In the genomic region with DNA sequence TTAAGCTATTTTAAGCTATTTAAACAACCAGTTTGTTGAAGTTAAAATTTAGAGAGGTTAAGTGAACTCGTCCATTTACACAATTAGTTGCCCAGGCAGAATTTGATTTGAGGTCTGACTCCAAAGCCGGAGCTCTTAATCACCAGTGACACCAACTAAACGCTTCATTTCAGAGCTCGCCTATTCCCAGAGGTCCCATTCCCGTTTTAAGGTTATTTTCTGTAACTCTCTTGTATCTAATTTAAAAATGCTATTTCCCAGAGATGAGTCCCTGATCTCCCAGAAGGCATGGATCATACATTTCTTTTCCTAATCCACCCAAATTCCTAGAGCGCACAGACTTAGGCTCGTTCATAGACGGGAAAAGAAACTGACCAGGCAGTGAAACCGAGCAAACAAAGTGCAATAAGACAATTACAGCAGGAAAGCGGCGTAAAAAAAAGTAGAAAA, we compare ENCODE assay signal across 8 cellular contexts.
DNase-seq lines count a peak whose midpoint lies in the region; TF ChIP-seq lines count a peak whose summit lies in the region.

No MANE protein-coding gene starts in this region.

- H3K36me3 ChIP-seq in KMS-11 (ENCODE audit: insufficient read depth) (no peaks in the 10 kb centered on the region), mucosa of rectum (ENCODE audit: control insufficient read depth in 2 of 2, insufficient read depth in 2 of 2, low read length in 2 of 2) (no peaks in the 10 kb centered on the region)

- no peak for DNase-seq in AG04449 (ENCODE audit: low read depth, low spot score)
- DNase-seq in coronary artery (ENCODE audit: low spot score) = no peak
- no peak for DNase-seq in GOT3 (lab: John Stamatoyannopoulos, UW)
- DNase-seq in NCI-H2081 (lab: John Stamatoyannopoulos, UW) = no peak
- DNase-seq in stimulated activated CD4-positive, alpha-beta T cell treated with anti-CD3 and anti-CD28 coated beads, Interleukin-15, amount 100 ng/mL, for 24 hours = no peak
- no peak for DNase-seq in NCI-H2227 treated with DMSO at 0.1 percent for 48 hours (lab: John Stamatoyannopoulos, UW)

- no peaks in the 10 kb centered on the region for H4K20me1 ChIP-seq in KMS-11 (ENCODE audit: insufficient read depth)

- H3K9ac ChIP-seq in KMS-11 (peak overlapping the region; percentile 14; the same call in 1 of the 2 replicates), mucosa of rectum (ENCODE audit: low read depth in 1 of 2, low read length in 2 of 2) (peak overlapping the region; percentile 89 to 91)

- H3K27ac ChIP-seq in KMS-11 = no peak overlapping the region
- H3K27ac ChIP-seq in coronary artery = no peak overlapping the region
- H3K27ac ChIP-seq in mucosa of rectum (ENCODE audit: low read depth in 2 of 2, low read length in 2 of 2) = peak overlapping the region; percentile 93 to 94

- CTCF ChIA-PET in AG04449 (lab: Yijun Ruan, JAX) = interaction anchor here (0.8 to 2.7 kb wide), 2 partner anchors 66 to 90 kb away, joined by 4 to 20 read pairs; no protein-coding TSS in a partner anchor

- POLR2A ChIA-PET in AG04449 (lab: Yijun Ruan, JAX) = interaction anchor here (1.5 kb wide), 1 partner anchor 56 kb away, joined by 4 read pairs; no protein-coding TSS in a partner anchor

- peaks cover 19% of the 10 kb centered on the region for H3K4me1 ChIP-seq in KMS-11 (ENCODE audit: low read depth, poor library complexity, severe bottlenecking)
- H3K4me1 ChIP-seq in mucosa of rectum (ENCODE audit: control insufficient read depth in 2 of 2, insufficient read depth in 2 of 2, low read length in 2 of 2) = peaks cover 21 to 35% of the 10 kb centered on the region in 2 donors

- H3K79me2 ChIP-seq in KMS-11 (ENCODE audit: insufficient read depth, low read depth) = no peaks in the 10 kb centered on the region

- H3K9me3 ChIP-seq in mucosa of rectum (ENCODE audit: control insufficient read depth in 2 of 2, low read length in 2 of 2) = no peaks in the 10 kb centered on the region

- H3K4me2 ChIP-seq in KMS-11 = peak overlapping the region; percentile 98

- H3K27me3 ChIP-seq in KMS-11 (ENCODE audit: insufficient read depth, low read depth) (peaks cover 5% of the 10 kb centered on the region; the same call in 1 of the 2 replicates), mucosa of rectum (ENCODE audit: control insufficient read depth in 2 of 2, insufficient read depth in 2 of 2, low read length in 2 of 2) (no peaks in the 10 kb centered on the region)

- H3K4me3 ChIP-seq in AG04449 (ENCODE audit: low read depth, low read length) = peak overlapping the region; percentile 63
- H3K4me3 ChIP-seq in KMS-11 (IDR thresholded peaks at IDR 0.05; ENCODE audit: insufficient read depth, low read depth, low read length) = no peak overlapping the region
- H3K4me3 ChIP-seq in coronary artery = peak overlapping the region; percentile 80
- H3K4me3 ChIP-seq in mucosa of rectum (ENCODE audit: low read length in 2 of 2) = peak overlapping the region; percentile 92 to 98

- no peak for TF ChIP-seq CTCF in AG04449 (IDR thresholded peaks at IDR 0.05; ENCODE audit: insufficient read depth, low read length, missing control alignments)
- no peak for TF ChIP-seq CTCF in KMS-11 (conservative IDR thresholded peaks at IDR 0.05; ENCODE audit: low read depth, low read length)
- no peak for TF ChIP-seq CTCF in coronary artery (IDR thresholded peaks at IDR 0.05)

- H2AFZ ChIP-seq in KMS-11 (ENCODE audit: low read depth) = peak overlapping the region; percentile 72

Comparison
In these comparisons a context has a peak if more than half of its experiments do, and no peak if none do; other contexts are left out.
1. H3K27ac ChIP-seq: peak in mucosa of rectum (2 of 2); none in KMS-11 (single experiment) and coronary artery (0 of 2).